ENCODE assay signal across 29 cellular contexts in the genomic region with DNA sequence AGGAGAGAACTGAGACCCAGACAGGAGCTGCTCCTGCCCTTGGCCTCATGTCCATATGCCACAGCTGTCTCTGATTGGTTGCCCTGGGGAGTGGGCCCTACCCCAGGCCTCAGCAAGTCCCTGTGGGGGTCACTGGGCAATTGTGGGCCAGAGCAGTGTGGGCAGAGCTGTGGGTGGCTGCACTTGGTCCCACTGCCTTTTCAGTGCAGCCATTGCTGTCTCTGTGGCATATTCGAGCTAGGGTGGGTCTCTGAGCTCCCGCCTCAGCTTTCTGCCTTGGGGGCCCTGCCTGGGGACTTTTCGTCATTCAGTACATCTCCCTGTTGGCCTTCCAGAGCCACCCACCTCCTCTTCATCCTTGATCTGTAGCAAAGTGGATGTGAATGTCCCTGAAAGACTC.
"Had no signal": no experiment of that assay in that cellular context is flagged by ENCODE, and none has a peak within 500 bp of the region (broad histone marks: within the 10 kb centered on the region; RNA-seq: fewer than 3 reads in every experiment).

No MANE protein-coding gene starts in this region.

- H3K4me3 Mint-ChIP-seq: dendritic cell treated with granulocyte-macrophage colony-stimulating factor and Interleukin-4, amounts not matched to agents 40 ng/mL and 50 ng/mL, for 4 days; effector memory CD8-positive, alpha-beta T cell; endodermal cell had no signal

- H3K4me3 ChIP-seq: colonic mucosa, coronary artery, dorsolateral prefrontal cortex, esophagus muscularis mucosa, esophagus squamous epithelium, gastrocnemius medialis, gastroesophageal sphincter, heart left ventricle, heart right ventricle had no signal

- H3K27ac ChIP-seq: colonic mucosa, coronary artery, dorsolateral prefrontal cortex, epithelial cell of prostate, esophagus muscularis mucosa, esophagus squamous epithelium, foreskin keratinocyte, gastrocnemius medialis, gastroesophageal sphincter, heart left ventricle, heart right ventricle had no signal

- H3K9me3 ChIP-seq: colonic mucosa, esophagus squamous epithelium, gastrocnemius medialis had no signal

- H3K4me1 ChIP-seq: colonic mucosa, esophagus muscularis mucosa, esophagus squamous epithelium, foreskin keratinocyte, gastrocnemius medialis, gastroesophageal sphincter, heart left ventricle, heart right ventricle had no signal

- H3K27me3 ChIP-seq: colonic mucosa, foreskin keratinocyte had no signal

- FAIRE-seq: colon, endometrium, endothelial cell of umbilical vein, frontal cortex had no signal

- H3K9me3 Mint-ChIP-seq: effector memory CD8-positive, alpha-beta T cell had no signal

- DNase-seq: colonic mucosa; cortex of kidney; dermis blood vessel endothelial cell; dorsolateral prefrontal cortex; effector CD4-positive, alpha-beta T cell; effector CD8-positive, alpha-beta T cell; effector memory CD4-positive, alpha-beta T cell; effector memory CD8-positive, alpha-beta T cell; endodermal cell; erythroblast; esophagus squamous epithelium; foreskin fibroblast; foreskin keratinocyte; foreskin melanocyte; gastrocnemius medialis; glutamatergic neuron; head of caudate nucleus; heart left ventricle; heart right ventricle had no signal

- ATAC-seq: effector memory CD8-positive, alpha-beta T cell; esophagus mucosa; foreskin keratinocyte; gastrocnemius medialis; gastroesophageal sphincter; heart left ventricle; heart right ventricle had no signal

- H3K4me1 Mint-ChIP-seq: endodermal cell had no signal

- H3K36me3 ChIP-seq: colonic mucosa, esophagus muscularis mucosa, esophagus squamous epithelium, gastrocnemius medialis, gastroesophageal sphincter, heart left ventricle, heart right ventricle had no signal

- H3K27ac Mint-ChIP-seq: dendritic cell treated with granulocyte-macrophage colony-stimulating factor and Interleukin-4, amounts not matched to agents 40 ng/mL and 50 ng/mL, for 4 days; effector memory CD8-positive, alpha-beta T cell; endodermal cell had no signal
